In genomic region chr12:93142881-93143280, GRCh38 we compare ENCODE assay signal across 29 cellular contexts.
"Had no signal": no experiment of that assay in that cellular context is flagged by ENCODE, and none has a peak within 500 bp of the region (broad histone marks: within the 10 kb centered on the region; RNA-seq: fewer than 3 reads in every experiment).

No MANE protein-coding gene starts in this region.

- H3K27me3 ChIP-seq: stomach, suprapubic skin, testis, thyroid gland, tibial artery, tibial nerve, transverse colon, upper lobe of left lung, upper lobe of right lung, uterus, vagina had no signal

- H3K27ac Mint-ChIP-seq: stimulated activated effector memory CD8-positive, alpha-beta T cell treated with anti-CD3 and anti-CD28 coated beads, Interleukin-12 subunit alpha, Interleukin-12 subunit beta, amount 100 ng/mL, for 72 hours; stimulated activated memory B cell treated with anti-CD40 and anti-IgM and Interleukin-4, amounts not matched to agents 10 μg/mL and 1 μg/mL and 100 μg/mL, for 72 hours; stimulated activated naive B cell treated with anti-CD40 and anti-IgM and Interleukin-4, amounts not matched to agents 10 μg/mL and 1 μg/mL and 100 μg/mL, for 72 hours; stimulated activated naive CD8-positive, alpha-beta T cell treated with anti-CD3 and anti-CD28 coated beads, Interleukin-15, amount 100 ng/mL, for 72 hours; stimulated activated naive CD8-positive, alpha-beta T cell treated with anti-CD3 and anti-CD28 coated beads, Interleukin-15, Interleukin-2, amounts not matched to agents 100 ng/mL and 50 ng/mL, for 24 hours; type B pancreatic cell had no signal

- H3K4me1 Mint-ChIP-seq: stimulated activated effector memory CD8-positive, alpha-beta T cell treated with anti-CD3 and anti-CD28 coated beads, Interleukin-12 subunit alpha, Interleukin-12 subunit beta, amount 100 ng/mL, for 72 hours; stimulated activated naive CD8-positive, alpha-beta T cell treated with anti-CD3 and anti-CD28 coated beads, Interleukin-15, amount 100 ng/mL, for 72 hours had no signal

- H3K9me3 ChIP-seq: stomach, suprapubic skin, testis, thoracic aorta, thyroid gland, tibial artery, tibial nerve, transverse colon, upper lobe of left lung, upper lobe of right lung, uterus, vagina had no signal

- H3K9me3 Mint-ChIP-seq: stimulated activated effector memory CD8-positive, alpha-beta T cell treated with anti-CD3 and anti-CD28 coated beads, Interleukin-12 subunit alpha, Interleukin-12 subunit beta, amount 100 ng/mL, for 72 hours; stimulated activated naive CD8-positive, alpha-beta T cell treated with anti-CD3 and anti-CD28 coated beads, Interleukin-15, amount 100 ng/mL, for 72 hours; stimulated activated naive CD8-positive, alpha-beta T cell treated with anti-CD3 and anti-CD28 coated beads, Interleukin-15, Interleukin-2, amounts not matched to agents 100 ng/mL and 50 ng/mL, for 24 hours had no signal

- FAIRE-seq: urothelium cell line had no signal

- H3K4me1 ChIP-seq: testis, uterus had no signal

- H3K27ac ChIP-seq: stomach, suprapubic skin, testis, thoracic aorta, thyroid gland, tibial artery, tibial nerve, transverse colon, upper lobe of left lung, upper lobe of right lung, uterus, vagina had no signal

- H3K36me3 ChIP-seq: stomach, suprapubic skin, thoracic aorta, thyroid gland, tibial artery, tibial nerve, transverse colon, upper lobe of left lung, upper lobe of right lung, uterus, vagina had no signal

- H3K4me3 Mint-ChIP-seq: stimulated activated effector memory CD8-positive, alpha-beta T cell treated with anti-CD3 and anti-CD28 coated beads, Interleukin-12 subunit alpha, Interleukin-12 subunit beta, amount 100 ng/mL, for 72 hours; stimulated activated memory B cell treated with anti-CD40 and anti-IgM and Interleukin-4, amounts not matched to agents 10 μg/mL and 1 μg/mL and 100 μg/mL, for 72 hours; stimulated activated naive B cell treated with anti-CD40 and anti-IgM and Interleukin-4, amounts not matched to agents 10 μg/mL and 1 μg/mL and 100 μg/mL, for 72 hours; stimulated activated naive CD8-positive, alpha-beta T cell treated with anti-CD3 and anti-CD28 coated beads, Interleukin-15, amount 100 ng/mL, for 72 hours; stimulated activated naive CD8-positive, alpha-beta T cell treated with anti-CD3 and anti-CD28 coated beads, Interleukin-15, Interleukin-2, amounts not matched to agents 100 ng/mL and 50 ng/mL, for 24 hours; type B pancreatic cell had no signal

- H3K4me3 ChIP-seq: stomach, suprapubic skin, testis, thoracic aorta, thyroid gland, tibial artery, tibial nerve, transverse colon, upper lobe of left lung, upper lobe of right lung, uterus, vagina had no signal

- H3K36me3 Mint-ChIP-seq: stimulated activated effector memory CD8-positive, alpha-beta T cell treated with anti-CD3 and anti-CD28 coated beads, Interleukin-12 subunit alpha, Interleukin-12 subunit beta, amount 100 ng/mL, for 72 hours; type B pancreatic cell had no signal

- DNase-seq: stimulated activated CD4-positive, alpha-beta T cell treated with anti-CD3 and anti-CD28 coated beads, Interleukin-2, amount 100 ng/mL, for 48 hours; stimulated activated CD4-positive, alpha-beta T cell treated with anti-CD3 and anti-CD28 coated beads, Interleukin-4, amount 100 ng/mL, for 1 hour; stimulated activated CD4-positive, alpha-beta T cell treated with anti-CD3 and anti-CD28 coated beads, Interleukin-4, amount 100 ng/mL, for 24 hours; stimulated activated CD4-positive, alpha-beta T cell treated with anti-CD3 and anti-CD28 coated beads, Interleukin-4, amount 100 ng/mL, for 4 hours; stimulated activated CD8-positive, alpha-beta memory T cell treated with anti-CD3 and anti-CD28 coated beads, Interleukin-4, amount 100 ng/mL, for 48 hours; stimulated activated naive B cell treated with anti-CD40 and anti-IgM and Interleukin-4, amounts not matched to agents 10 μg/mL and 1 μg/mL and 100 μg/mL, for 72 hours; stimulated activated naive CD4-positive, alpha-beta T cell; stimulated activated naive CD4-positive, alpha-beta T cell treated with Interleukin-2 at 50 U/mL for 16 hours; stimulated activated naive CD8-positive, alpha-beta T cell treated with anti-CD3 and anti-CD28 coated beads, Interleukin-15, amount 100 ng/mL, for 72 hours; stimulated activated naive CD8-positive, alpha-beta T cell treated with anti-CD3 and anti-CD28 coated beads, Interleukin-15, Interleukin-2, amounts not matched to agents 100 U/mL and 50 U/mL, for 24 hours; stomach; substantia nigra; testis; thyroid gland; tibial artery; transverse colon; trophoblast cell; upper lobe of left lung; upper lobe of right lung; uterus had no signal

- ATAC-seq: stimulated activated effector memory CD8-positive, alpha-beta T cell treated with anti-CD3 and anti-CD28 coated beads, Interleukin-12 subunit alpha, Interleukin-12 subunit beta, amount 100 ng/mL, for 72 hours; stimulated activated memory B cell treated with anti-CD40 and anti-IgM and Interleukin-4, amounts not matched to agents 10 μg/mL and 1 μg/mL and 100 μg/mL, for 72 hours; stimulated activated naive B cell treated with anti-CD40 and anti-IgM and Interleukin-4, amounts not matched to agents 10 μg/mL and 1 μg/mL and 100 μg/mL, for 72 hours; stimulated activated naive CD8-positive, alpha-beta T cell treated with anti-CD3 and anti-CD28 coated beads, Interleukin-15, amount 100 ng/mL, for 72 hours; stimulated activated naive CD8-positive, alpha-beta T cell treated with anti-CD3 and anti-CD28 coated beads, Interleukin-15, Interleukin-2, amounts not matched to agents 100 U/mL and 50 U/mL, for 24 hours; upper lobe of right lung had no signal

- H3K27me3 Mint-ChIP-seq: stimulated activated memory B cell treated with anti-CD40 and anti-IgM and Interleukin-4, amounts not matched to agents 10 μg/mL and 1 μg/mL and 100 μg/mL, for 72 hours; stimulated activated naive B cell treated with anti-CD40 and anti-IgM and Interleukin-4, amounts not matched to agents 10 μg/mL and 1 μg/mL and 100 μg/mL, for 72 hours; stimulated activated naive CD8-positive, alpha-beta T cell treated with anti-CD3 and anti-CD28 coated beads, Interleukin-15, amount 100 ng/mL, for 72 hours; type B pancreatic cell had no signal
